26 cellular contexts compared by ENCODE assay signal in the genomic region with DNA sequence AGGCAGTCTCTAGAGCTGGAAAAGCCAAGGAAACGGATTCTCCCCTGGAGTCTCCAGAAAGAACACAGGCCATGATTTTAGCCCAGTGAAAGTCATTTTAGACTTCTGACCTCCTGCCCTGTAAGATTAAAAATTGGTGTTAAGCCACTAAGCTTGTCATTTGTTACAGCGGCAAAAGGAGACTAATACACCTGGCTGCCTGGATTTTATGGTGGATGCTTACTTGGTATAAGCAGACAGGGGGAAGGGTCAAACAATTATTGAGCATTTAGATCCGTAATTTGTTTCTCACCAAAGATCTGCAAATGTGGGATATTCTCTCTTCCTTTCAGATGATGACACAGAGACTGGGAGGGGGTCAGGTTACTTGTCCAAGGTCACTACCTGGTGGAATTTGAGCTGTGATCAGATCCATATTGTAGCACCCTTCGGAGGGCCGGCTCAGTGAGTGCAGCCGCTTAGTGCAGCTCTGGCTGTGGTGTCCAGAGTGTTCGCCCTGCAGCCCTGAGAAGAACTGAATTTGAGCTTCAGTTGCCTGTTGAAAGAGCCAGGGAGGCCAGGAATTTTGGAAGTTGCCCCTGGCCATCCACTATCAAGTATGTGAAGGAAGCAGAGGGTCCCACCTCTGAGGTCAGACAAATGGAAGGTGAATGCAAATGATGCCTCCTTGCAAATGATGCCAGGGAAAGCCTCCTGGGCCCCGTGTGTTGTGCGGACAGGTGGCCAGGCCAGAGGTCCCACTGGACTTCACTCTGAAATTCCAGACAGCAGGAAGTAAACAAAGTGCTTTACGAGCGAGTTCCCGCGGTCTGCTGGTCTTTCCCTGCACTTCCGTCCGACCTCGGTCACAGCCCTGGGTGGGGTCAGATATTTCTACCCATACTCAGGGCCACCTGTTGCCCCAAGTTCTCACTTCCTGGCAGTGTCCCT. TPM values are rescaled to one million over a fixed set of nuclear protein-coding genes. Genes with fewer than 3 reads are reported as not detected.
DNase-seq lines count a peak whose midpoint lies in the region; ATAC-seq and TF ChIP-seq lines count a peak whose summit lies in the region.
"Had no signal": no experiment of that assay in that cellular context is flagged by ENCODE, and none has a peak within 500 bp of the region (broad histone marks: within the 10 kb centered on the region; RNA-seq: fewer than 3 reads in every experiment).

No MANE protein-coding gene starts in this region.

- no peak overlapping the region for H3K4me3 Mint-ChIP-seq in H9
- no peak overlapping the region for H3K4me3 Mint-ChIP-seq in WTC11
- H3K4me3 Mint-ChIP-seq in progenitor cell of endocrine pancreas (ENCODE audit: low read depth), result peak overlapping the region; percentile 23
- no peak overlapping the region for H3K4me3 Mint-ChIP-seq in CD14-positive monocyte
- H3K4me3 Mint-ChIP-seq: brain; CD8-positive, alpha-beta memory T cell; memory B cell had no signal

- H3K9me3 Mint-ChIP-seq in H9, result peaks cover 3 to 8% of the 10 kb centered on the region in 2 experiments; a peak in 3 of 5 replicates
- H3K9me3 Mint-ChIP-seq in WTC11, result peaks cover 11% of the 10 kb centered on the region
- peaks cover 3% of the 10 kb centered on the region for H3K9me3 Mint-ChIP-seq in progenitor cell of endocrine pancreas (ENCODE audit: low read depth)
- H3K9me3 Mint-ChIP-seq in CD14-positive monocyte, result peaks cover 0 to 2% (median 0%) of the 10 kb centered on the region in 7 donors
- H3K9me3 Mint-ChIP-seq: CD8-positive, alpha-beta memory T cell; memory B cell had no signal

- no peak overlapping the region for H2BK20ac ChIP-seq in H9 (ENCODE audit: low read depth, low read length, poor library complexity, severe bottlenecking)

- no peak overlapping the region for H2BK120ac ChIP-seq in H9 (ENCODE audit: low read depth, low read length, poor library complexity, severe bottlenecking)

- TF ChIP-seq CTCF in H9 (conservative IDR thresholded peaks at IDR 0.05), result no peak
- TF ChIP-seq CTCF in WTC11 (IDR thresholded peaks at IDR 0.05), result no peak
- TF ChIP-seq CTCF in progenitor cell of endocrine pancreas (IDR thresholded peaks at IDR 0.05; ENCODE audit: unreplicated experiment), result no peak
- TF ChIP-seq CTCF in CD14-positive monocyte (IDR thresholded peaks at IDR 0.05), result no peak

- H3K36me3 Mint-ChIP-seq in H9 (ENCODE audit: insufficient read depth in 1 of 3, low read depth in 3 of 3), result peaks cover 12 to 33% (median 27%) of the 10 kb centered on the region in 3 experiments
- H3K36me3 Mint-ChIP-seq in WTC11, result peaks cover 13% of the 10 kb centered on the region
- H3K36me3 Mint-ChIP-seq in progenitor cell of endocrine pancreas (ENCODE audit: insufficient read depth), result peaks cover 2% of the 10 kb centered on the region
- H3K36me3 Mint-ChIP-seq in CD14-positive monocyte, result peaks cover 12 to 15% of the 10 kb centered on the region in 2 donors

- no peak overlapping the region for H3K23ac ChIP-seq in H9 (ENCODE audit: insufficient read length, low read depth, low read length)

- H3K4me2 ChIP-seq in H9 (ENCODE audit: insufficient read depth, insufficient read length, low read length), result no peak overlapping the region
- H3K4me2 ChIP-seq: SK-N-SH had no signal

- no peak overlapping the region for H4K8ac ChIP-seq in H9 (replicated peaks; ENCODE audit: insufficient read length, low read depth, low read length)

- H3K79me1 ChIP-seq in H9 (ENCODE audit: insufficient read depth, low read depth, low read length, poor library complexity, severe bottlenecking), result peaks cover 4% of the 10 kb centered on the region

- no peak overlapping the region for H4K5ac ChIP-seq in H9 (ENCODE audit: insufficient read length, low read depth, low read length)

- no peak overlapping the region for H2AFZ ChIP-seq in H9 (ENCODE audit: low read length)

- no peaks in the 10 kb centered on the region for H3K4me1 ChIP-seq in H9 (ENCODE audit: insufficient read depth, low read length)

- H2BK15ac ChIP-seq in H9 (ENCODE audit: low read depth, low read length), result no peak overlapping the region

- H3K79me2 ChIP-seq in H9 (ENCODE audit: insufficient read depth, low read length), result no peaks in the 10 kb centered on the region

- no peak overlapping the region for H3K56ac ChIP-seq in H9 (ENCODE audit: insufficient read length, low read depth, low read length)

- H3K23me2 ChIP-seq in H9 (ENCODE audit: insufficient read length, low read depth, low read length, poor library complexity, severe bottlenecking), result no peaks in the 10 kb centered on the region

- no peak overlapping the region for H2BK5ac ChIP-seq in H9 (ENCODE audit: insufficient read length, low read length)

- H3K4me1 Mint-ChIP-seq in H9 (peaks cover 9 to 11% of the 10 kb centered on the region in 2 experiments), WTC11 (peaks cover 16% of the 10 kb centered on the region), progenitor cell of endocrine pancreas (ENCODE audit: low read depth) (peaks cover 9% of the 10 kb centered on the region), CD14-positive monocyte (no peaks in the 10 kb centered on the region)
- H3K4me1 Mint-ChIP-seq: memory B cell had no signal

- H2BK12ac ChIP-seq in H9 (ENCODE audit: insufficient read length, low read depth, low read length), result no peak overlapping the region

- H3K4ac ChIP-seq in H9 (ENCODE audit: low read depth, low read length), result no peak overlapping the region

- no peak overlapping the region for H3K18ac ChIP-seq in H9 (ENCODE audit: insufficient read length, low read depth, low read length)

- H3K14ac ChIP-seq in H9 (ENCODE audit: insufficient read depth, low read length), result no peak overlapping the region

- H4K91ac ChIP-seq in H9 (ENCODE audit: insufficient read length, low read depth, low read length), result no peak overlapping the region

- H3K9ac ChIP-seq in H9 (ENCODE audit: extremely low read depth, insufficient read length, low read length), result no peak overlapping the region
- H3K9ac ChIP-seq: SK-N-SH had no signal

- H3K27ac ChIP-seq in H9 (ENCODE audit: insufficient read length, low read depth, low read length), result no peak overlapping the region
- H3K27ac ChIP-seq: psoas muscle, thoracic aorta had no signal

- DNase-seq in H9 (no peak), WTC11 (ENCODE audit: low spot score) (no peak), left kidney (ENCODE audit: low read depth, low spot score) (peak; percentile 45), progenitor cell of endocrine pancreas (ENCODE audit: low spot score, unreplicated experiment) (no peak), CD14-positive monocyte (ENCODE audit: low spot score) (no peak), RKO (ENCODE audit: low spot score) (no peak), NCI-H1436 (lab: John Stamatoyannopoulos, UW) (no peak)
- DNase-seq in activated effector memory CD4-positive, alpha-beta T cell treated with Interleukin-2 at 50 U/mL for 16 hours, result no peak
- DNase-seq: activated CD4-positive, alpha-beta T cell treated with anti-CD3 and anti-CD28 coated beads for 48 hours; activated naive CD4-positive, alpha-beta T cell treated with Interleukin-2 at 50 U/mL for 16 hours; activated T-cell treated with anti-CD3 and anti-CD28 coated beads, Interleukin-2, amount 50 U/mL, for 48 hours; CD8-positive, alpha-beta memory T cell; cerebellar nuclear complex; DMS153; KBM-7; kidney glomerular epithelial cell; MG63; NCI-H2081 treated with DMSO at 0.1 percent for 48 hours; NCI-H774; psoas muscle; SK-N-SH; stimulated activated naive CD8-positive, alpha-beta T cell treated with anti-CD3 and anti-CD28 coated beads, Interleukin-15, Interleukin-2, amounts not matched to agents 100 U/mL and 50 U/mL, for 24 hours had no signal

- no peaks in the 10 kb centered on the region; the same call in none of the 2 replicates for H3K27me3 ChIP-seq in H9 (ENCODE audit: insufficient read depth, low read length)
- H3K27me3 ChIP-seq: MG63 had no signal

- no peak for ATAC-seq in WTC11
- ATAC-seq: stimulated activated naive CD8-positive, alpha-beta T cell treated with anti-CD3 and anti-CD28 coated beads, Interleukin-15, Interleukin-2, amounts not matched to agents 100 U/mL and 50 U/mL, for 24 hours had no signal

- POLR2A ChIA-PET in WTC11 (lab: Charles Lee), result no interaction called here

- no peaks in the 10 kb centered on the region for H4K20me1 ChIP-seq in H9 (ENCODE audit: control insufficient read depth, insufficient read depth, insufficient read length)

- H3K27ac Mint-ChIP-seq in H9, result peak overlapping the region in 2 of 3 experiments; percentile 5 to 95; a peak in 2 of 7 replicates
- H3K27ac Mint-ChIP-seq in WTC11, result no peak overlapping the region
- H3K27ac Mint-ChIP-seq in progenitor cell of endocrine pancreas, result peak overlapping the region; percentile 30
- no peak overlapping the region for H3K27ac Mint-ChIP-seq in CD14-positive monocyte
- H3K27ac Mint-ChIP-seq: brain, memory B cell had no signal

- H2AK5ac ChIP-seq in H9 (ENCODE audit: insufficient read length, low read length), result no peak overlapping the region

- H3T11ph ChIP-seq in H9 (ENCODE audit: low read length), result no peak overlapping the region

- CTCF ChIA-PET in WTC11 (lab: Charles Lee), result interaction anchor here (1.0 to 3.3 kb wide), 2 partner anchors 17 to 97 kb away, joined by 4 to 11 read pairs; no protein-coding TSS in a partner anchor

- WGBS in H9 (ENCODE audit: extremely low coverage, insufficient read length, low lambda C conversion rate), result no CpG with 5 or more reads among the region's 16 CpGs

- no peaks in the 10 kb centered on the region for H3K9me3 ChIP-seq in H9 (ENCODE audit: control insufficient read depth, low read depth, low read length)
- H3K9me3 ChIP-seq: MG63, psoas muscle, thoracic aorta had no signal

- peaks cover 27% of the 10 kb centered on the region for H3K27me3 Mint-ChIP-seq in H9 (ENCODE audit: low read depth)
- 0 out of 2 replicates have a peak, but pooled peaks cover 2% of the 10 kb centered on the region for H3K27me3 Mint-ChIP-seq in WTC11 (ENCODE audit: low read depth)
- H3K27me3 Mint-ChIP-seq in progenitor cell of endocrine pancreas, result no peaks in the 10 kb centered on the region
- H3K27me3 Mint-ChIP-seq in CD14-positive monocyte (ENCODE audit: low read depth in 3 of 3), result peaks cover 0 to 5% (median 0%) of the 10 kb centered on the region in 3 donors
- H3K27me3 Mint-ChIP-seq: brain; CD8-positive, alpha-beta memory T cell; memory B cell had no signal

- intact Hi-C loops in CD14-positive monocyte (cut with micrococcal nuclease), result no loop called here

TF ChIP-seq in WTC11, 78 proteins besides CTCF, POLR2A, EP300 and RAD21 (continues in another document):
- no peak for TF ChIP-seq ZNF423 (CRISPR knock-in tag; IDR thresholded peaks at IDR 0.05)
- TF ChIP-seq GABPB1 (CRISPR knock-in tag; IDR thresholded peaks at IDR 0.05), result peak; percentile 70
- TF ChIP-seq TEAD4 (CRISPR knock-in tag; IDR thresholded peaks at IDR 0.05), result no peak
- no peak for TF ChIP-seq JUN (CRISPR knock-in tag; IDR thresholded peaks at IDR 0.05)

RNA-seq across cellular contexts. Expression of a gene that starts 15.1 kb away (rescaled TPM):
- total RNA-seq in H9 (2021) (62.2 and 64.0 TPM in 2 replicates), WTC11 (2021) (72.8 to 78.3 TPM (median 76.2 TPM) in 3 replicates), progenitor cell of endocrine pancreas (53.3 and 54.8 TPM in 2 replicates)
- polyA plus RNA-seq in CD14-positive monocyte, result 10 to 100 TPM; 31.1 to 43.1 TPM

RNA-seq across cellular contexts. Expression of a gene that starts 33.5 kb away (rescaled TPM):
- total RNA-seq in H9 (2021), result 0.11 and 0.13 TPM in 2 replicates
- 0.21 to 0.34 TPM (median 0.24 TPM) in 3 replicates for total RNA-seq in WTC11 (2021)
- 0.31 and 0.44 TPM in 2 replicates for total RNA-seq in progenitor cell of endocrine pancreas
- polyA plus RNA-seq in CD14-positive monocyte, result 1 to 10 TPM; 2.6 to 3.5 TPM
- total RNA-seq: H1 had no signal

Comparison
In these comparisons a context has a peak if more than half of its experiments do, and no peak if none do; other contexts are left out.
1. H3K27ac Mint-ChIP-seq: peak in H9 (2 of 3) and progenitor cell of endocrine pancreas (single experiment); none in WTC11 (single experiment) and CD14-positive monocyte (0 of 7).